Comparison of ENCODE assay signal across 1 cellular context in genomic region chr16:85733839-85734170, GRCh38.
TF ChIP-seq lines count a peak whose summit lies in the region.

No MANE protein-coding gene starts in this region.

TF ChIP-seq in K562, 482 proteins besides CTCF, POLR2A, EP300 and RAD21 (continues in another document):
- TF ChIP-seq HNRNPL (IDR thresholded peaks at IDR 0.05; ENCODE audit: low read depth, low read length) = no peak
- no peak for TF ChIP-seq SMAD4 (CRISPR knock-in tag; conservative IDR thresholded peaks at IDR 0.05)
- peak; percentile 57 for TF ChIP-seq NFYB (IDR thresholded peaks at IDR 0.05; ENCODE audit: extremely low read depth, insufficient read length)
- no peak for TF ChIP-seq NFIC (IDR thresholded peaks at IDR 0.05)
- TF ChIP-seq ZNF584 (CRISPR knock-in tag; IDR thresholded peaks at IDR 0.05; ENCODE audit: low read depth) = no peak
- no peak for TF ChIP-seq STAT6 (CRISPR knock-in tag; IDR thresholded peaks at IDR 0.05)
- 0 out of 4 replicates have a peak, but pooled peaks of 1 of the 2 experiments have one; percentile 17 for TF ChIP-seq NRF1 (conservative IDR thresholded peaks at IDR 0.05 in 1 of 2, IDR thresholded peaks at IDR 0.05 in 1 of 2)
- peak; percentile 69 for TF ChIP-seq MEIS2 (IDR thresholded peaks at IDR 0.05; ENCODE audit: partially characterized antibody)
- no peak for TF ChIP-seq TARDBP (IDR thresholded peaks at IDR 0.05)
- TF ChIP-seq GTF2E2 (tag; IDR thresholded peaks at IDR 0.05) = no peak
- TF ChIP-seq GTF2A2 (tag; IDR thresholded peaks at IDR 0.05) = no peak
- peak; percentile 81 for TF ChIP-seq PBX2 (CRISPR knock-in tag; IDR thresholded peaks at IDR 0.05; ENCODE audit: low read depth)
- peak; percentile 93 for TF ChIP-seq PBX2 (tag; conservative IDR thresholded peaks at IDR 0.05; ENCODE audit: low read depth)
- TF ChIP-seq HDAC2 (IDR thresholded peaks at IDR 0.05) = no peak
- TF ChIP-seq EP400 (IDR thresholded peaks at IDR 0.05) = no peak
- TF ChIP-seq ZC3H4 (CRISPR knock-in tag; IDR thresholded peaks at IDR 0.05; ENCODE audit: borderline replicate concordance) = no peak
- no peak for TF ChIP-seq FOXJ3 (CRISPR knock-in tag; IDR thresholded peaks at IDR 0.05)
- no peak for TF ChIP-seq ZBTB33 (CRISPR knock-in tag; IDR thresholded peaks at IDR 0.05)
- no peak for TF ChIP-seq ZNF280A (IDR thresholded peaks at IDR 0.05; ENCODE audit: low read depth, partially characterized antibody)
- TF ChIP-seq KDM1A (IDR thresholded peaks at IDR 0.05) = no peak
- TF ChIP-seq DACH1 (IDR thresholded peaks at IDR 0.05; ENCODE audit: partially characterized antibody) = no peak
- no peak for TF ChIP-seq IRF1 (CRISPR knock-in tag; IDR thresholded peaks at IDR 0.05; ENCODE audit: borderline replicate concordance)
- TF ChIP-seq JUN (IDR thresholded peaks at IDR 0.05; ENCODE audit: borderline replicate concordance, low read depth, low read length) = no peak
- TF ChIP-seq JUN (CRISPR knock-in tag; IDR thresholded peaks at IDR 0.05; ENCODE audit: borderline replicate concordance) = no peak
- TF ChIP-seq CEBPG (CRISPR knock-in tag; IDR thresholded peaks at IDR 0.05) = no peak
- TF ChIP-seq CEBPG (tag; conservative IDR thresholded peaks at IDR 0.05 in 1 of 2, IDR thresholded peaks at IDR 0.05 in 1 of 2) = no peak
- no peak for TF ChIP-seq RERE (CRISPR knock-in tag; IDR thresholded peaks at IDR 0.05; ENCODE audit: borderline replicate concordance)
- 0 out of 2 replicates have a peak, but pooled peaks have one; percentile 34 for TF ChIP-seq GABPB1 (CRISPR knock-in tag; IDR thresholded peaks at IDR 0.05)
- TF ChIP-seq ZNF134 (CRISPR knock-in tag; conservative IDR thresholded peaks at IDR 0.05) = no peak
- no peak for TF ChIP-seq ZNF165 (CRISPR knock-in tag; IDR thresholded peaks at IDR 0.05; ENCODE audit: borderline replicate concordance)
- TF ChIP-seq ZBTB43 (CRISPR knock-in tag; IDR thresholded peaks at IDR 0.05) = no peak
- TF ChIP-seq CREB1 (IDR thresholded peaks at IDR 0.05) = no peak
- no peak for TF ChIP-seq CREB1 (CRISPR knock-in tag; IDR thresholded peaks at IDR 0.05)
- TF ChIP-seq RBM39 (optimal IDR thresholded peaks at IDR 0.05; ENCODE audit: low read depth, low read length) = no peak
- TF ChIP-seq KDM5B (IDR thresholded peaks at IDR 0.05; ENCODE audit: insufficient replicate concordance, low read depth, low read length) = peak; percentile 45
- no peak for TF ChIP-seq FOXK1 (CRISPR knock-in tag; IDR thresholded peaks at IDR 0.05; ENCODE audit: borderline replicate concordance)
- TF ChIP-seq RBM25 (IDR thresholded peaks at IDR 0.05; ENCODE audit: low read depth, low read length, severe bottlenecking) = peak; percentile 15
- no peak for TF ChIP-seq TSC22D4 (tag; IDR thresholded peaks at IDR 0.05)
- no peak for TF ChIP-seq HMG20A (CRISPR knock-in tag; conservative IDR thresholded peaks at IDR 0.05)
- TF ChIP-seq HES1 (IDR thresholded peaks at IDR 0.05; ENCODE audit: low read depth) = no peak
- peak; percentile 99 for TF ChIP-seq PKNOX1 (IDR thresholded peaks at IDR 0.05)
